In the genomic region with DNA sequence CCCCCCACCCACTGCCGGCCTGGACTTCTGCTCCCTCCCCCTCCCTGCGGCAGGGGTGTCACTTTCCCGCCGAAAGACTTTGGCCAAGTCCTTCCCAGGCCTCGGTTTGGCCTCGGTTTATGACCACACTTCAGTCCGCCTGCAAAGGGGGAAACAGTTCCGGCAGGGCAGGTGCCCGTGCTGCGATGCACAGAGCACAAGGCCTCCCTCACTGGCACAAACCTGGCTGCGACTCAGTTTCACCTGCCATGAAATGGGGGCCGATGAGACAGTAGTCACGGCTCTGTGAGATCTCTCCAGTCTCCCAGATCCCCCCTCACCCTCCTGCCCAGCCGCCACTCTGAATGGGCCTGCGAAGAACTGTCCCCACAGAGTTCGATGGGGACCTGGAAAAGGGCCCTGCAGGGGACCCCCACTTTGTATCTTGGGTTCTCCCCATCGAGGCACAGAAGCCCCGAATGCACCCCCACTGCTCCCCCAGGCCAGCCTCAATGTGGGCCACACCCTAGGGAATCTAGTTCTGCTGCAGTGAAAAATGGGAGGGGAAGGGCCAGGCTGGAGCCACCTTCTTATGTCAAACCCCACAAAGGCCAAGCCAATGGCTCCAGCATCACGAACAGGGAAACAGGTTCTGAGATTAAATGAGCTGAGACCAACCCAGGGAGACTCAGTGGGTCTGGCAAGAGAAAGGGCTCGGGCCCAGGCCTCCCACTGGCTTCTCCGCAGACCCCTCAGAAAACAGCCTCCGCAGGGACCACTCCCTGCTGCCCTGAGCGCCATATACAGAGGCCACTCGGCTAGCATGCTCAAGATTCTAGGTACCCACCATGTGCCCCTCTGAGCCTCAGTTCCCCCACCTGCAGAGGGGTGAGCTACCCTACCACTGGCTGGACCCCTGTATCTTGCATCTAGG, we compare ENCODE assay signal across 10 cellular contexts. TPM values are rescaled to one million over a fixed set of nuclear protein-coding genes. Genes with fewer than 3 reads are reported as not detected.
DNase-seq lines count a peak whose midpoint lies in the region; ATAC-seq and TF ChIP-seq lines count a peak whose summit lies in the region.
"Had no signal": no experiment of that assay in that cellular context is flagged by ENCODE, and none has a peak within 500 bp of the region (broad histone marks: within the 10 kb centered on the region; RNA-seq: fewer than 3 reads in every experiment).

No MANE protein-coding gene starts in this region.

- ATAC-seq in Right ventricle myocardium inferior, result no peak
- no peak for ATAC-seq in left cardiac atrium
- ATAC-seq in naive B cell (ENCODE audit: low read depth in 2 of 2), result no peak
- ATAC-seq in upper lobe of left lung (ENCODE audit: low FRiP score in 2 of 2), result no peak
- ATAC-seq in HG02870 (IDR thresholded peaks at IDR 0.05; ENCODE audit: unreplicated experiment), result no peak

- peaks cover 19% of the 10 kb centered on the region for H3K4me1 Mint-ChIP-seq in dendritic cell treated with granulocyte-macrophage colony-stimulating factor and Interleukin-4, amounts not matched to agents 40 ng/mL and 50 ng/mL, for 4 days (ENCODE audit: low read depth)
- H3K4me1 Mint-ChIP-seq in naive B cell, result peaks cover 0 to 15% (median 9%) of the 10 kb centered on the region in 3 donors

- no peaks in the 10 kb centered on the region for H3K9me3 ChIP-seq in upper lobe of left lung

- peak overlapping the region; percentile 40 for H3K4me3 Mint-ChIP-seq in dendritic cell treated with granulocyte-macrophage colony-stimulating factor and Interleukin-4, amounts not matched to agents 40 ng/mL and 50 ng/mL, for 4 days
- H3K4me3 Mint-ChIP-seq in naive B cell, result peak overlapping the region; percentile 33 to 82 (median 68)
- H3K4me3 Mint-ChIP-seq: activated CD8-positive, alpha-beta T cell treated with anti-CD3 and anti-CD28 coated beads, Interleukin-2, amount 10 ng/mL, durations not matched to agents 7 days and 5 days; stimulated activated naive CD8-positive, alpha-beta T cell treated with anti-CD3 and anti-CD28 coated beads, Interleukin-15, Interleukin-2, amounts not matched to agents 100 ng/mL and 50 ng/mL, for 24 hours had no signal

- 79 to 86% methylated on average over 5 to 15 of the region's 24 CpGs for WGBS in upper lobe of left lung, 2 donors

- no peaks in the 10 kb centered on the region for H3K9me3 Mint-ChIP-seq in dendritic cell treated with granulocyte-macrophage colony-stimulating factor and Interleukin-4, amounts not matched to agents 40 ng/mL and 50 ng/mL, for 4 days
- no peaks in the 10 kb centered on the region for H3K9me3 Mint-ChIP-seq in naive B cell
- H3K9me3 Mint-ChIP-seq: stimulated activated naive CD8-positive, alpha-beta T cell treated with anti-CD3 and anti-CD28 coated beads, Interleukin-15, Interleukin-2, amounts not matched to agents 100 ng/mL and 50 ng/mL, for 24 hours had no signal

- no peak for TF ChIP-seq POLR2A in upper lobe of left lung (IDR thresholded peaks at IDR 0.05)

- H3K4me1 ChIP-seq in upper lobe of left lung, result peaks cover 18 to 54% (median 28%) of the 10 kb centered on the region in 4 donors

- no peaks in the 10 kb centered on the region for H3K36me3 ChIP-seq in upper lobe of left lung

- no peaks in the 10 kb centered on the region for H3K27me3 ChIP-seq in upper lobe of left lung

- peak overlapping the region; percentile 48 to 87 (median 82) for H3K27ac ChIP-seq in upper lobe of left lung

- intact Hi-C loops in Right ventricle myocardium inferior (cut with DNase I), result no loop called here
- intact Hi-C loops in left cardiac atrium (cut with DNase I), result no loop called here
- intact Hi-C loops in dendritic cell treated with granulocyte-macrophage colony-stimulating factor and Interleukin-4, amounts not matched to agents 40 ng/mL and 50 ng/mL, for 4 days (cut with micrococcal nuclease), result no loop called here

- H3K4me3 ChIP-seq in upper lobe of left lung, result peak overlapping the region in 3 of 4 donors; percentile 84 to 94 (median 84)

- no peaks in the 10 kb centered on the region for H3K36me3 Mint-ChIP-seq in dendritic cell treated with granulocyte-macrophage colony-stimulating factor and Interleukin-4, amounts not matched to agents 40 ng/mL and 50 ng/mL, for 4 days (ENCODE audit: low read depth)
- H3K36me3 Mint-ChIP-seq in naive B cell, result no peaks in the 10 kb centered on the region

- H3K27me3 Mint-ChIP-seq in dendritic cell treated with granulocyte-macrophage colony-stimulating factor and Interleukin-4, amounts not matched to agents 40 ng/mL and 50 ng/mL, for 4 days, result peaks cover 18% of the 10 kb centered on the region
- H3K27me3 Mint-ChIP-seq in naive B cell, result peaks cover 0 to 6% (median 0%) of the 10 kb centered on the region in 3 donors
- H3K27me3 Mint-ChIP-seq: stimulated activated naive CD8-positive, alpha-beta T cell treated with anti-CD3 and anti-CD28 coated beads, Interleukin-15, Interleukin-2, amounts not matched to agents 100 ng/mL and 50 ng/mL, for 24 hours had no signal

- H3K27ac Mint-ChIP-seq in dendritic cell treated with granulocyte-macrophage colony-stimulating factor and Interleukin-4, amounts not matched to agents 40 ng/mL and 50 ng/mL, for 4 days, result no peak overlapping the region
- H3K27ac Mint-ChIP-seq in naive B cell, result no peak overlapping the region
- H3K27ac Mint-ChIP-seq: activated CD8-positive, alpha-beta T cell treated with anti-CD3 and anti-CD28 coated beads, Interleukin-2, amount 10 ng/mL, durations not matched to agents 7 days and 5 days; stimulated activated naive CD8-positive, alpha-beta T cell treated with anti-CD3 and anti-CD28 coated beads, Interleukin-15, Interleukin-2, amounts not matched to agents 100 ng/mL and 50 ng/mL, for 24 hours had no signal

- no peak for TF ChIP-seq EP300 in upper lobe of left lung (IDR thresholded peaks at IDR 0.05)

- peak; percentile 70 for DNase-seq in Right ventricle myocardium inferior (ENCODE audit: missing footprints)
- DNase-seq in left cardiac atrium, result no peak
- no peak for DNase-seq in naive B cell
- no peak for DNase-seq in upper lobe of left lung
- DNase-seq in cerebellum (ENCODE audit: low spot score), result no peak
- DNase-seq in T1000 (lab: John Stamatoyannopoulos, UW), result no peak

- no peak for TF ChIP-seq CTCF in upper lobe of left lung (IDR thresholded peaks at IDR 0.05)

RNA-seq across cellular contexts. Expression of gene ARVCF, which starts 29.0 kb away (rescaled TPM):
- 30.5 TPM for total RNA-seq in Right ventricle myocardium inferior
- total RNA-seq in left cardiac atrium, result 10 to 100 TPM; 12.5 to 13.4 TPM
- polyA plus RNA-seq in naive B cell (ENCODE audit: low read depth in 6 of 6), result 1 to 10 TPM in 1 of 6 donors, under 1 TPM in 4, not detected in 1; 0.24 to 2.5 (median 0.56) TPM
- total RNA-seq in upper lobe of left lung, result 10 to 100 TPM; 18.5 to 54.5 (median 22.8) TPM
- total RNA-seq in cerebellum, result 64.5 TPM

RNA-seq across cellular contexts. Expression of gene TANGO2, which starts 33.3 kb away (rescaled TPM):
- total RNA-seq in Right ventricle myocardium inferior (54.6 TPM), left cardiac atrium (10 to 100 TPM; 55.0 to 80.0 TPM), upper lobe of left lung (10 to 100 TPM; 33.9 to 94.3 (median 55.0) TPM), cerebellum (12.4 TPM)
- polyA plus RNA-seq in naive B cell (ENCODE audit: low read depth in 6 of 6), result 10 to 100 TPM; 24.3 to 46.1 (median 34.6) TPM

RNA-seq across cellular contexts. Expression of gene TXNRD2, which starts 46.0 kb away (rescaled TPM):
- 40.9 TPM for total RNA-seq in Right ventricle myocardium inferior
- 10 to 100 TPM; 22.7 to 29.6 TPM for total RNA-seq in left cardiac atrium
- polyA plus RNA-seq in naive B cell (ENCODE audit: low read depth in 6 of 6), result 10 to 100 TPM in 3 of 6 donors, 1 to 10 TPM in 3; 8.1 to 14.7 (median 10.1) TPM
- 10 to 100 TPM; 29.6 to 78.6 (median 49.3) TPM for total RNA-seq in upper lobe of left lung
- 9.5 TPM for total RNA-seq in cerebellum

RNA-seq across cellular contexts. Expression of gene COMT, which starts 46.1 kb away (rescaled TPM):
- total RNA-seq in Right ventricle myocardium inferior (104 TPM), left cardiac atrium (100 to 1,000 TPM; 101 to 103 TPM), upper lobe of left lung (100 to 1,000 TPM; 136 to 475 (median 272) TPM), cerebellum (39.5 TPM)
- polyA plus RNA-seq in naive B cell (ENCODE audit: low read depth in 6 of 6), result 10 to 100 TPM; 62.2 to 76.0 (median 69.6) TPM
